Comparison of ENCODE assay signal across 14 cellular contexts in genomic region chr10:26372513-26373354, GRCh38.
A peak's percentile ranks its signal among the peaks of the same experiment; 100 is the strongest.
DNase-seq lines count a peak whose midpoint lies in the region; ATAC-seq, FAIRE-seq and TF ChIP-seq lines count a peak whose summit lies in the region.
"Had no signal": no experiment of that assay in that cellular context is flagged by ENCODE, and none has a peak within 500 bp of the region (broad histone marks: within the 10 kb centered on the region; RNA-seq: fewer than 3 reads in every experiment).

No MANE protein-coding gene starts in this region.

- H3K9me3 ChIP-seq in mucosa of descending colon, result peaks cover 2% of the 10 kb centered on the region
- H3K9me3 ChIP-seq: right atrium auricular region had no signal

- DNase-seq in germinal center (ENCODE audit: low spot score), result peak; percentile 20
- DNase-seq in frontal cortex (ENCODE audit: low spot score in 2 of 2), result no peak
- no peak for DNase-seq in AG08396 (ENCODE audit: low spot score)
- DNase-seq in left ventricle myocardium superior, result no peak
- no peak for DNase-seq in mucosa of descending colon
- DNase-seq: activated CD4-positive, alpha-beta memory T cell treated with anti-CD3 and anti-CD28 coated beads, Interleukin-2, amount 10 ng/mL, durations not matched to agents 7 days and 5 days; Calu3; effector CD8-positive, alpha-beta T cell; heart left ventricle; NCI-H2227 treated with DMSO at 0.1 percent for 48 hours had no signal

- H3K36me3 ChIP-seq in mucosa of descending colon (ENCODE audit: low read depth), result no peaks in the 10 kb centered on the region
- H3K36me3 ChIP-seq: heart left ventricle, right atrium auricular region had no signal

- intact Hi-C loops in left ventricle myocardium superior (cut with micrococcal nuclease), result no loop called here
- intact Hi-C loops in mucosa of descending colon (cut with DNase I, micrococcal nuclease), result no loop called here

- H3K4me3 ChIP-seq in mucosa of descending colon, result no peak overlapping the region
- H3K4me3 ChIP-seq: heart left ventricle, right atrium auricular region had no signal

- no peak for FAIRE-seq in frontal cortex (lab: Jason Lieb, UNC)

- peak; percentile 77 for ATAC-seq in GM18907 (IDR thresholded peaks at IDR 0.05; ENCODE audit: unreplicated experiment)
- peak; percentile 77 for ATAC-seq in GM21723 (IDR thresholded peaks at IDR 0.05; ENCODE audit: unreplicated experiment)
- ATAC-seq in HG03175 (IDR thresholded peaks at IDR 0.05; ENCODE audit: unreplicated experiment), result peak; percentile 71
- no peak for ATAC-seq in left ventricle myocardium superior
- ATAC-seq in mucosa of descending colon, result no peak
- ATAC-seq: heart left ventricle had no signal

- TF ChIP-seq CTCF in mucosa of descending colon (IDR thresholded peaks at IDR 0.05), result no peak

- H3K4me1 ChIP-seq in mucosa of descending colon (ENCODE audit: low read depth), result no peaks in the 10 kb centered on the region
- H3K4me1 ChIP-seq: right atrium auricular region had no signal

Comparison
In these comparisons a context has a peak if more than half of its experiments do, and no peak if none do; other contexts are left out.
1. ATAC-seq: peak in GM18907 (single experiment), GM21723 (single experiment) and HG03175 (single experiment); none in left ventricle myocardium superior (single experiment) and mucosa of descending colon (single experiment).